Comparison of ENCODE assay signal across 1 cellular context in the genomic region with DNA sequence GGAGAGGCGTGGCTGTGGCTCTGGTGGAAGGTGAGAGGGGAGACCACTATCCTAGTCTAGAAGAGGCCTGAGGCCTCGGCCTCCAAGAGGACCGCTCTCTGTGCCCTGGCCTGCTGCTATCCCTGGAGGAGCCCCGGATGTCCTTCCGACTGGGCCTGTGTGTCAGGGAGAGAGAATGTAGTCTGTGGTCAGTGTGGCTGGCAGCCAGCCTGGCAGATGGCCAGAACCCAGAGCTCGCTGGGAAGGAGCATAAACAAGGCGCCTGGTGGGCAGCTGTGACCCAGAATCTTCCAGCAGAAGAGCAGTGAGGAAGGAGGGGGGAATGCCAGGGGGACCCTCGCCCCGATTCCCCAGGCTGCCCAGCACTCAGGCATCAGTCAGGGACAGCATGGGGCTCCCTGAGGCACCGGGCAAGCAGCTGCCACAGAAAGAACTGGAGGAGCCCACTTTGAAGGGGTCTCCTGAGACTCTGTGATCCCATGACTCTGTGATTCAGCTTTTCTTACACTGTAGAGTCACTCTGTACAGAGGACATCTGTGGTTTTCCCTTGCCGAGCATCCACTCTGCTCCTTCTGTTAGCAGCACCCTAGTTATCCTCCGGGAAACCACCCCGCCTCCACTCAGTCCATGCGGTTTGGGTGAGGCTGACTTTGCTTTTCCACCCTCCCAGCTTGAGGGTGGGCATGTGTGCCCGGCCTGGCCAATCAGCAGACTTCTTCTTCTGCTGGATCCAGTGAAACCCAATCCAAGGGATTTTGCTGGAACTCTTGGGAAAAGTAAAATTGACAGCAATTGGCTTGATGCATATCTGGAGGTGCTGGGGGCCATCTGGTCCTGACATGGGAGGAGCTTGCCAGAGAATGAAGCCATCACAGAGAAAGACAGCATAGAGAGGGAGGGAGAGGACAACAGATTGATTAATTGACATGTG.
A peak's percentile ranks its signal among the peaks of the same experiment; 100 is the strongest.
TF ChIP-seq lines count a peak whose summit lies in the region.

No MANE protein-coding gene starts in this region.

TF ChIP-seq in K562, 482 proteins besides CTCF, POLR2A, EP300 and RAD21 (continued from another document):
- TF ChIP-seq KLF13 (tag; IDR thresholded peaks at IDR 0.05; ENCODE audit: borderline replicate concordance, low read depth) = no peak
- no peak for TF ChIP-seq RBM14 (IDR thresholded peaks at IDR 0.05; ENCODE audit: borderline replicate concordance, insufficient read depth, low read depth, low read length)
- peak; percentile 78; the same call in 1 of the 2 replicates for TF ChIP-seq ZNF175 (CRISPR knock-in tag; IDR thresholded peaks at IDR 0.05; ENCODE audit: low read depth)
- TF ChIP-seq HLTF (IDR thresholded peaks at IDR 0.05) = no peak
- TF ChIP-seq ZBTB11 (CRISPR knock-in tag; IDR thresholded peaks at IDR 0.05) = no peak
- no peak for TF ChIP-seq ZKSCAN1 (IDR thresholded peaks at IDR 0.05; ENCODE audit: low read depth, low read length)
- no peak for TF ChIP-seq ZNF253 (CRISPR knock-in tag; conservative IDR thresholded peaks at IDR 0.05)
- TF ChIP-seq POLR2H (tag; IDR thresholded peaks at IDR 0.05; ENCODE audit: low read depth) = no peak
- TF ChIP-seq ARID4B (CRISPR knock-in tag; IDR thresholded peaks at IDR 0.05) = no peak
- no peak for TF ChIP-seq ZNF707 (CRISPR knock-in tag; conservative IDR thresholded peaks at IDR 0.05)
- peak; percentile 26 to 73; a peak in 3 of 4 replicates for TF ChIP-seq TEAD1 (CRISPR knock-in tag; IDR thresholded peaks at IDR 0.05)
- TF ChIP-seq, protein P1, sequence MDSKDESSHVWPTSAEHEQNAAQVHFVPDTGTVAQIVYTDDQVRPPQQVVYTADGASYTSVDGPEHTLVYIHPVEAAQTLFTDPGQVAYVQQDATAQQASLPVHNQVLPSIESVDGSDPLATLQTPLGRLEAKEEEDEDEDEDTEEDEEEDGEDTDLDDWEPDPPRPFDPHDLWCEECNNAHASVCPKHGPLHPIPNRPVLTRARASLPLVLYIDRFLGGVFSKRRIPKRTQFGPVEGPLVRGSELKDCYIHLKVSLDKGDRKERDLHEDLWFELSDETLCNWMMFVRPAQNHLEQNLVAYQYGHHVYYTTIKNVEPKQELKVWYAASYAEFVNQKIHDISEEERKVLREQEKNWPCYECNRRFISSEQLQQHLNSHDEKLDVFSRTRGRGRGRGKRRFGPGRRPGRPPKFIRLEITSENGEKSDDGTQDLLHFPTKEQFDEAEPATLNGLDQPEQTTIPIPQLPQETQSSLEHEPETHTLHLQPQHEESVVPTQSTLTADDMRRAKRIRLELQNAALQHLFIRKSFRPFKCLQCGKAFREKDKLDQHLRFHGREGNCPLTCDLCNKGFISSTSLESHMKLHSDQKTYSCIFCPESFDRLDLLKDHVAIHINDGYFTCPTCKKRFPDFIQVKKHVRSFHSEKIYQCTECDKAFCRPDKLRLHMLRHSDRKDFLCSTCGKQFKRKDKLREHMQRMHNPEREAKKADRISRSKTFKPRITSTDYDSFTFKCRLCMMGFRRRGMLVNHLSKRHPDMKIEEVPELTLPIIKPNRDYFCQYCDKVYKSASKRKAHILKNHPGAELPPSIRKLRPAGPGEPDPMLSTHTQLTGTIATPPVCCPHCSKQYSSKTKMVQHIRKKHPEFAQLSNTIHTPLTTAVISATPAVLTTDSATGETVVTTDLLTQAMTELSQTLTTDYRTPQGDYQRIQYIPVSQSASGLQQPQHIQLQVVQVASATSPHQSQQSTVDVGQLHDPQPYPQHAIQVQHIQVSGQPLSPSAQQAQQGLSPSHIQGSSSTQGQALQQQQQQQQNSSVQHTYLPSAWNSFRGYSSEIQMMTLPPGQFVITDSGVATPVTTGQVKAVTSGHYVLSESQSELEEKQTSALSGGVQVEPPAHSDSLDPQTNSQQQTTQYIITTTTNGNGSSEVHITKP (IDR thresholded peaks at IDR 0.05; ENCODE audit: partially characterized antibody) = peak; percentile 36
- no peak for TF ChIP-seq PRMT5 (CRISPR knock-in tag; IDR thresholded peaks at IDR 0.05)
- peak; percentile 89 for TF ChIP-seq NFIC (IDR thresholded peaks at IDR 0.05)
- TF ChIP-seq FOXK1 (CRISPR knock-in tag; IDR thresholded peaks at IDR 0.05; ENCODE audit: borderline replicate concordance) = 0 out of 2 replicates have a peak, but pooled peaks have one; percentile 31
- TF ChIP-seq GTF2A2 (tag; IDR thresholded peaks at IDR 0.05) = no peak
- TF ChIP-seq, protein P2, sequence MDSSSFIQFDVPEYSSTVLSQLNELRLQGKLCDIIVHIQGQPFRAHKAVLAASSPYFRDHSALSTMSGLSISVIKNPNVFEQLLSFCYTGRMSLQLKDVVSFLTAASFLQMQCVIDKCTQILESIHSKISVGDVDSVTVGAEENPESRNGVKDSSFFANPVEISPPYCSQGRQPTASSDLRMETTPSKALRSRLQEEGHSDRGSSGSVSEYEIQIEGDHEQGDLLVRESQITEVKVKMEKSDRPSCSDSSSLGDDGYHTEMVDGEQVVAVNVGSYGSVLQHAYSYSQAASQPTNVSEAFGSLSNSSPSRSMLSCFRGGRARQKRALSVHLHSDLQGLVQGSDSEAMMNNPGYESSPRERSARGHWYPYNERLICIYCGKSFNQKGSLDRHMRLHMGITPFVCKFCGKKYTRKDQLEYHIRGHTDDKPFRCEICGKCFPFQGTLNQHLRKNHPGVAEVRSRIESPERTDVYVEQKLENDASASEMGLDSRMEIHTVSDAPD (CRISPR knock-in tag; IDR thresholded peaks at IDR 0.05) = no peak
- no peak for TF ChIP-seq ZNF592 (IDR thresholded peaks at IDR 0.05)
- no peak for TF ChIP-seq GTF2F1 (IDR thresholded peaks at IDR 0.05; ENCODE audit: low read depth, low read length)
TF ChIP-seq in K562: peak in this region for 16.
